ENCODE assay signal across 8 cellular contexts in genomic region chr10:38355997-38356926, GRCh38.
A peak's percentile ranks its signal among the peaks of the same experiment; 100 is the strongest.
DNase-seq lines count a peak whose midpoint lies in the region; ATAC-seq, FAIRE-seq and TF ChIP-seq lines count a peak whose summit lies in the region.
"Not testable (repeated sequence)": the region's sequence is repeated elsewhere in the genome, so short reads cannot be mapped to it uniquely, and the experiment has no call there.

No MANE protein-coding gene starts in this region.

- FAIRE-seq in GM12891 (lab: Jason Lieb, UNC): peak; percentile 97

- DNase-seq in GM12891 (ENCODE audit: insufficient read length, low spot score): not testable (repeated sequence)
- DNase-seq in NCI-H1105 (lab: John Stamatoyannopoulos, UW) (peak; percentile 20), SW480 (ENCODE audit: low spot score) (peak; percentile 27), Right ventricle myocardium inferior (ENCODE audit: missing footprints) (peak; percentile 92), thoracic aorta (ENCODE audit: low spot score) (peak; percentile 21)
- DNase-seq in activated naive CD8-positive, alpha-beta T cell treated with anti-CD3 and anti-CD28 coated beads, Interleukin-2, amount 10 ng/mL, durations not matched to agents 7 days and 5 days: peak; percentile 76

- H3K4me3 ChIP-seq in parathyroid adenoma (ENCODE audit: low read depth, low read length) (peak overlapping the region; percentile 66), thoracic aorta (peak overlapping the region; percentile 78)

- peak overlapping the region; percentile 92 for H3K4me3 Mint-ChIP-seq in activated naive CD8-positive, alpha-beta T cell treated with anti-CD3 and anti-CD28 coated beads, Interleukin-2, amount 10 ng/mL, durations not matched to agents 7 days and 5 days

- H2AFZ ChIP-seq in parathyroid adenoma: peak overlapping the region; percentile 97

- H3K4me1 ChIP-seq in parathyroid adenoma; thoracic aorta (ENCODE audit: control insufficient read depth in 1 of 2, low read depth in 2 of 2): not testable (repeated sequence)

- TF ChIP-seq CTCF in parathyroid adenoma (IDR thresholded peaks at IDR 0.05); thoracic aorta (IDR thresholded peaks at IDR 0.05): not testable (repeated sequence)

- H3K9ac ChIP-seq in parathyroid adenoma: not testable (repeated sequence)

- not testable (repeated sequence) for H3K79me2 ChIP-seq in parathyroid adenoma

- TF ChIP-seq POLR2A in GM12891 (IDR thresholded peaks at IDR 0.05; ENCODE audit: low read depth, low read length): not testable (repeated sequence)

- H3K36me3 ChIP-seq in parathyroid adenoma (ENCODE audit: control insufficient read depth, insufficient read depth, low read length); thoracic aorta: not testable (repeated sequence)

- H3K27me3 ChIP-seq in parathyroid adenoma (ENCODE audit: control insufficient read depth, insufficient read depth, low read length); thoracic aorta (replicated peaks; ENCODE audit: insufficient read depth): not testable (repeated sequence)

- H3K27ac Mint-ChIP-seq in activated naive CD8-positive, alpha-beta T cell treated with anti-CD3 and anti-CD28 coated beads, Interleukin-2, amount 10 ng/mL, durations not matched to agents 7 days and 5 days: peak overlapping the region; percentile 98

- not testable (repeated sequence) for H3K4me1 Mint-ChIP-seq in activated naive CD8-positive, alpha-beta T cell treated with anti-CD3 and anti-CD28 coated beads, Interleukin-2, amount 10 ng/mL, durations not matched to agents 7 days and 5 days

- POLR2A ChIA-PET in activated naive CD8-positive, alpha-beta T cell treated with anti-CD3 and anti-CD28 coated beads, Interleukin-2, amount 10 ng/mL, durations not matched to agents 7 days and 5 days (lab: Charles Lee): not testable (repeated sequence)

- ATAC-seq in HG02759 (IDR thresholded peaks at IDR 0.05; ENCODE audit: unreplicated experiment) (peak; percentile 98), Right ventricle myocardium inferior (peak; percentile 100), thoracic aorta (ENCODE audit: insufficient number of reproducible peaks, low FRiP score, low read depth) (peak; percentile 100)
- ATAC-seq in activated naive CD8-positive, alpha-beta T cell treated with anti-CD3 and anti-CD28 coated beads, Interleukin-2, amount 10 ng/mL, durations not matched to agents 7 days and 5 days (ENCODE audit: low read depth): peak; percentile 99

- intact Hi-C loops in Right ventricle myocardium inferior (cut with DNase I): not testable (repeated sequence)

- H3K36me3 Mint-ChIP-seq in activated naive CD8-positive, alpha-beta T cell treated with anti-CD3 and anti-CD28 coated beads, Interleukin-2, amount 10 ng/mL, durations not matched to agents 7 days and 5 days: not testable (repeated sequence)

- H3K9me3 Mint-ChIP-seq in activated naive CD8-positive, alpha-beta T cell treated with anti-CD3 and anti-CD28 coated beads, Interleukin-2, amount 10 ng/mL, durations not matched to agents 7 days and 5 days: not testable (repeated sequence)

- H3K27ac ChIP-seq in parathyroid adenoma (peak overlapping the region; percentile 85), thoracic aorta (peak overlapping the region; percentile 86 to 92)

- not testable (repeated sequence) for H3K27me3 Mint-ChIP-seq in activated naive CD8-positive, alpha-beta T cell treated with anti-CD3 and anti-CD28 coated beads, Interleukin-2, amount 10 ng/mL, durations not matched to agents 7 days and 5 days

- not testable (repeated sequence) for H3K9me3 ChIP-seq in parathyroid adenoma (ENCODE audit: control insufficient read depth, low read length); thoracic aorta

- peak overlapping the region; percentile 68 for H3K4me2 ChIP-seq in parathyroid adenoma (ENCODE audit: low read length)
